Comparison of ENCODE assay signal across 15 cellular contexts in genomic region chr10:60594476-60595051, GRCh38.
DNase-seq lines count a peak whose midpoint lies in the region; ATAC-seq, FAIRE-seq and TF ChIP-seq lines count a peak whose summit lies in the region.
"Had no signal": no experiment of that assay in that cellular context is flagged by ENCODE, and none has a peak within 500 bp of the region (broad histone marks: within the 10 kb centered on the region; RNA-seq: fewer than 3 reads in every experiment).

No MANE protein-coding gene starts in this region.

- H3K23ac ChIP-seq in IMR-90 (ENCODE audit: low read depth, low read length), result no peak overlapping the region

- H2BK15ac ChIP-seq in IMR-90 (ENCODE audit: low read depth, low read length), result no peak overlapping the region

- no peak overlapping the region for H2AK9ac ChIP-seq in IMR-90 (replicated peaks; ENCODE audit: low read depth, low read length, poor library complexity)

- BruUV-seq in HepG2 (replicated peaks; lab: Mats Ljungman, UMichigan) (no TSS peak), IMR-90 (replicated peaks; lab: Mats Ljungman, UMichigan) (no TSS peak)

- ATAC-seq in HepG2, result peak; percentile 54; the same call in 2 of the 3 replicates
- no peak for ATAC-seq in right lobe of liver
- peak; percentile 44; the same call in 1 of the 2 replicates for ATAC-seq in IMR-90 (ENCODE audit: low read depth)
- no peak for ATAC-seq in upper lobe of right lung
- ATAC-seq: pancreas had no signal

- H2AFZ ChIP-seq in HepG2 (ENCODE audit: low read length) (no peak overlapping the region), IMR-90 (replicated peaks; ENCODE audit: low read length, poor library complexity) (no peak overlapping the region), smooth muscle cell (ENCODE audit: low read depth) (no peak overlapping the region)

- WGBS in HepG2 (ENCODE audit: low lambda C conversion rate), result 0% methylated on average over 1 of the region's 1 CpG
- 41% methylated on average over 1 of the region's 1 CpG for WGBS in right lobe of liver (ENCODE audit: insufficient coverage, low coverage, low lambda C conversion rate, missing lambda C conversion rate)
- no CpG with 5 or more reads among the region's 1 CpG for WGBS in IMR-90 (ENCODE audit: extremely low coverage in 2 of 2, insufficient read length in 1 of 2), 2 experiments
- no CpG with 5 or more reads among the region's 1 CpG for WGBS in endodermal cell (ENCODE audit: insufficient coverage in 1 of 2, insufficient read length in 1 of 2), 2 experiments
- WGBS in smooth muscle cell (ENCODE audit: low lambda C conversion rate), result 89% methylated on average over 1 of the region's 1 CpG

- H3K4me1 Mint-ChIP-seq in endodermal cell, result no peaks in the 10 kb centered on the region
- H3K4me1 Mint-ChIP-seq in CD4-positive, alpha-beta memory T cell, result peaks cover 0 to 19% (median 12%) of the 10 kb centered on the region in 4 donors

- H3K4me1 ChIP-seq in HepG2 (ENCODE audit: insufficient read depth, low read length), result no peaks in the 10 kb centered on the region
- no peaks in the 10 kb centered on the region for H3K4me1 ChIP-seq in right lobe of liver
- H3K4me1 ChIP-seq in IMR-90 (ENCODE audit: control insufficient read depth, insufficient read depth, low read length), result no peaks in the 10 kb centered on the region
- no peaks in the 10 kb centered on the region for H3K4me1 ChIP-seq in endodermal cell (ENCODE audit: control insufficient read depth, insufficient read depth, low read length)
- H3K4me1 ChIP-seq in smooth muscle cell (ENCODE audit: low read depth), result no peaks in the 10 kb centered on the region
- H3K4me1 ChIP-seq in CD4-positive, alpha-beta memory T cell (ENCODE audit: insufficient read depth, low read length), result no peaks in the 10 kb centered on the region
- no peaks in the 10 kb centered on the region for H3K4me1 ChIP-seq in upper lobe of right lung
- H3K4me1 ChIP-seq: pancreas had no signal

- H3K27ac ChIP-seq in HepG2 (ENCODE audit: extremely low read length, insufficient read depth, low read length) (no peak overlapping the region), right lobe of liver (no peak overlapping the region), IMR-90 (ENCODE audit: insufficient read depth, low read length) (no peak overlapping the region), endodermal cell (ENCODE audit: low read depth, low read length) (no peak overlapping the region), smooth muscle cell (ENCODE audit: low read depth) (peak overlapping the region; percentile 37), upper lobe of right lung (no peak overlapping the region)
- no peak overlapping the region for H3K27ac ChIP-seq in CD4-positive, alpha-beta memory T cell (ENCODE audit: low read depth, low read length)
- H3K27ac ChIP-seq: pancreas had no signal

- H3K4ac ChIP-seq in IMR-90 (ENCODE audit: low read depth, low read length), result no peak overlapping the region

- dilution Hi-C loops in IMR-90 (cut with HindIII; ENCODE audit: low sequenced_read_pairs, unreplicated experiment), result no loop called here

- H3K9me1 ChIP-seq in IMR-90 (ENCODE audit: insufficient read depth, low read length), result no peaks in the 10 kb centered on the region

- H2BK120ac ChIP-seq in IMR-90 (ENCODE audit: low read depth, low read length), result no peak overlapping the region

- DNase-seq in HepG2 (ENCODE audit: low spot score) (no peak), right lobe of liver (no peak), IMR-90 (peak; percentile 31), endodermal cell (peak; percentile 57), smooth muscle cell (lab: John Stamatoyannopoulos, UW; ENCODE audit: unreplicated experiment) (no peak), head of caudate nucleus (no peak), upper lobe of right lung (no peak)
- no peak for DNase-seq in CD4-positive, alpha-beta memory T cell
- DNase-seq: C1 segment of cervical spinal cord, caudate nucleus, pancreas, RPMI8226 had no signal

- H2BK20ac ChIP-seq in IMR-90 (ENCODE audit: low read depth, low read length), result no peak overlapping the region

- H4K8ac ChIP-seq in IMR-90 (ENCODE audit: low read depth in 2 of 2, low read length in 2 of 2), result no peak overlapping the region

- no peak overlapping the region for H4K91ac ChIP-seq in IMR-90 (ENCODE audit: insufficient read depth, low read depth, low read length)

- CTCF ChIA-PET in HepG2 (lab: Yijun Ruan, JAX; ENCODE audit: low intra/inter-chr PET ratio, low total read pairs) (no interaction called here), IMR-90 (lab: Yijun Ruan, JAX) (interaction anchor here (0.6 kb wide), 1 partner anchor 18 kb away, joined by 3 read pairs; no protein-coding TSS in a partner anchor)
- CTCF ChIA-PET in CD4-positive, alpha-beta memory T cell (lab: Charles Lee; ENCODE audit: partially characterized antibody), result no interaction called here

- H3K27me3 Mint-ChIP-seq in endodermal cell (ENCODE audit: insufficient read depth), result no peaks in the 10 kb centered on the region
- H3K27me3 Mint-ChIP-seq in CD4-positive, alpha-beta memory T cell, result no peaks in the 10 kb centered on the region
- H3K27me3 Mint-ChIP-seq: IgD-negative memory B cell had no signal

- H3K56ac ChIP-seq in IMR-90 (ENCODE audit: extremely low read depth, insufficient read depth, low read length), result no peak overlapping the region

- no peaks in the 10 kb centered on the region for H3K79me2 ChIP-seq in HepG2 (ENCODE audit: insufficient read depth, low read length)
- H3K79me2 ChIP-seq in smooth muscle cell (ENCODE audit: low read depth), result no peaks in the 10 kb centered on the region

- no peak overlapping the region for H4K5ac ChIP-seq in IMR-90 (ENCODE audit: low read depth, low read length)

- H3K9me3 ChIP-seq in HepG2 (ENCODE audit: low read length) (no peaks in the 10 kb centered on the region), right lobe of liver (no peaks in the 10 kb centered on the region), IMR-90 (ENCODE audit: control insufficient read depth, insufficient read depth, low read length) (no peaks in the 10 kb centered on the region), endodermal cell (ENCODE audit: control insufficient read depth, low read length) (no peaks in the 10 kb centered on the region), smooth muscle cell (replicated peaks; ENCODE audit: low read depth) (no peaks in the 10 kb centered on the region), upper lobe of right lung (no peaks in the 10 kb centered on the region)
- no peaks in the 10 kb centered on the region for H3K9me3 ChIP-seq in CD4-positive, alpha-beta memory T cell (ENCODE audit: control insufficient read depth in 1 of 2, low read length in 2 of 2)

- H2AK5ac ChIP-seq in IMR-90 (ENCODE audit: low read depth, low read length), result no peak overlapping the region

- intact Hi-C loops in HepG2 (cut with micrococcal nuclease; ENCODE audit: unreplicated experiment), result no loop called here
- intact Hi-C loops in right lobe of liver (cut with DNase I), result no loop called here
- intact Hi-C loops in IMR-90 (cut with micrococcal nuclease), result no loop called here
- intact Hi-C loops in CD4-positive, alpha-beta memory T cell (cut with micrococcal nuclease), result no loop called here
- intact Hi-C loops in head of caudate nucleus (cut with DNase I), result no loop called here
- intact Hi-C loops in upper lobe of right lung (cut with DNase I), result no loop called here

- H3K4me2 ChIP-seq in HepG2 (ENCODE audit: low read depth, low read length) (no peak overlapping the region), IMR-90 (ENCODE audit: low read depth, low read length) (no peak overlapping the region), smooth muscle cell (peak overlapping the region; percentile 19)

- POLR2A ChIA-PET in HepG2 (lab: Yijun Ruan, JAX) (no interaction called here), IMR-90 (lab: Charles Lee; ENCODE audit: unreplicated experiment) (no interaction called here)
- POLR2A ChIA-PET in CD4-positive, alpha-beta memory T cell (lab: Charles Lee; ENCODE audit: partially characterized antibody), result no interaction called here

- no peaks in the 10 kb centered on the region for H3F3A ChIP-seq in smooth muscle cell (ENCODE audit: low read depth)

- no peak for TF ChIP-seq POLR2A in HepG2 (IDR thresholded peaks at IDR 0.05; ENCODE audit: insufficient read depth in 1 of 2, low read depth in 2 of 2, low read length in 2 of 2)
- TF ChIP-seq POLR2A in right lobe of liver (IDR thresholded peaks at IDR 0.05), result no peak
- TF ChIP-seq POLR2A in IMR-90 (IDR thresholded peaks at IDR 0.05; ENCODE audit: low read depth, low read length), result no peak

- H4K20me1 ChIP-seq in HepG2 (ENCODE audit: insufficient read depth, low read length), result no peaks in the 10 kb centered on the region
- no peaks in the 10 kb centered on the region for H4K20me1 ChIP-seq in IMR-90 (ENCODE audit: insufficient read depth, low read length)
- H4K20me1 ChIP-seq in smooth muscle cell (ENCODE audit: low read depth), result no peaks in the 10 kb centered on the region

- no peak overlapping the region for H3K9ac ChIP-seq in HepG2 (ENCODE audit: insufficient read depth, low read depth, low read length)
- no peak overlapping the region for H3K9ac ChIP-seq in IMR-90 (ENCODE audit: low read depth, low read length)
- no peak overlapping the region for H3K9ac ChIP-seq in endodermal cell (ENCODE audit: extremely low read depth, low read length, poor library complexity, severe bottlenecking)
- no peak overlapping the region for H3K9ac ChIP-seq in smooth muscle cell (ENCODE audit: low read depth)

- no peak overlapping the region for H3K4me3 ChIP-seq in HepG2 (replicated peaks in 1 of 3; ENCODE audit: insufficient read depth in 1 of 3, low read depth in 2 of 3, low read length in 3 of 3)
- H3K4me3 ChIP-seq in right lobe of liver, result no peak overlapping the region
- no peak overlapping the region for H3K4me3 ChIP-seq in IMR-90 (ENCODE audit: insufficient read depth, low read depth, low read length)
- no peak overlapping the region for H3K4me3 ChIP-seq in endodermal cell (ENCODE audit: low read length)
- no peak overlapping the region for H3K4me3 ChIP-seq in smooth muscle cell
- H3K4me3 ChIP-seq in CD4-positive, alpha-beta memory T cell (ENCODE audit: low read length in 2 of 2), result no peak overlapping the region
- no peak overlapping the region for H3K4me3 ChIP-seq in upper lobe of right lung
- H3K4me3 ChIP-seq: lung, pancreas had no signal

- H3K36me3 Mint-ChIP-seq in endodermal cell (ENCODE audit: low read depth), result no peaks in the 10 kb centered on the region
- H3K36me3 Mint-ChIP-seq in CD4-positive, alpha-beta memory T cell, result peaks cover 13 to 34% of the 10 kb centered on the region in 2 donors

- no peak overlapping the region for H3K27ac Mint-ChIP-seq in endodermal cell
- H3K27ac Mint-ChIP-seq in CD4-positive, alpha-beta memory T cell, result no peak overlapping the region

- H3K18ac ChIP-seq in IMR-90 (ENCODE audit: low read depth, low read length), result no peak overlapping the region

- no peak overlapping the region for H3K14ac ChIP-seq in IMR-90 (replicated peaks; ENCODE audit: low read depth, low read length)

- in situ Hi-C loops in HepG2 (cut with HindIII; ENCODE audit: extremely low pct_ligation_motif_present, low pct_unique_long_range_greater_than_20kb), result no loop called here
- in situ Hi-C loops in IMR-90 (cut with MboI; ENCODE audit: low sequenced_read_pairs), result no loop called here

- H2BK5ac ChIP-seq in IMR-90 (ENCODE audit: low read depth, low read length, poor library complexity, severe bottlenecking), result no peak overlapping the region

- TF ChIP-seq EP300 in HepG2 (IDR thresholded peaks at IDR 0.05; ENCODE audit: low read depth in 2 of 2, low read length in 2 of 2), result no peak
- TF ChIP-seq EP300 in HepG2 (CRISPR knock-in tag; IDR thresholded peaks at IDR 0.05; ENCODE audit: borderline replicate concordance), result no peak

- TF ChIP-seq RAD21 in HepG2 (CRISPR knock-in tag; IDR thresholded peaks at IDR 0.05) (no peak), IMR-90 (IDR thresholded peaks at IDR 0.05; ENCODE audit: low read length) (no peak)

- no peaks in the 10 kb centered on the region for H3K27me3 ChIP-seq in HepG2 (ENCODE audit: control insufficient read depth in 1 of 2, insufficient read depth in 2 of 2, low read length in 2 of 2)
- no peaks in the 10 kb centered on the region for H3K27me3 ChIP-seq in right lobe of liver
- no peaks in the 10 kb centered on the region; the same call in 1 of the 2 replicates for H3K27me3 ChIP-seq in IMR-90 (ENCODE audit: control insufficient read depth, insufficient read depth, low read length)
- H3K27me3 ChIP-seq in endodermal cell (ENCODE audit: control insufficient read depth, insufficient read depth, low read length, poor library complexity, severe bottlenecking), result no peaks in the 10 kb centered on the region
- no peaks in the 10 kb centered on the region for H3K27me3 ChIP-seq in smooth muscle cell (ENCODE audit: low read depth)
- H3K27me3 ChIP-seq in CD4-positive, alpha-beta memory T cell (ENCODE audit: insufficient read depth, low read length), result no peaks in the 10 kb centered on the region
- H3K27me3 ChIP-seq in upper lobe of right lung, result no peaks in the 10 kb centered on the region
- H3K27me3 ChIP-seq: pancreas had no signal

- H3K79me1 ChIP-seq in IMR-90 (ENCODE audit: low read depth in 1 of 2, low read length in 2 of 2), result no peaks in the 10 kb centered on the region

- H3K36me3 ChIP-seq in HepG2 (replicated peaks in 1 of 2; ENCODE audit: control insufficient read depth in 1 of 2, insufficient read depth in 2 of 2, low read length in 2 of 2) (no peaks in the 10 kb centered on the region), right lobe of liver (no peaks in the 10 kb centered on the region), IMR-90 (ENCODE audit: control insufficient read depth, insufficient read depth, low read length) (no peaks in the 10 kb centered on the region), endodermal cell (ENCODE audit: control insufficient read depth, insufficient read depth, low read length) (no peaks in the 10 kb centered on the region), smooth muscle cell (ENCODE audit: low read depth) (no peaks in the 10 kb centered on the region), upper lobe of right lung (no peaks in the 10 kb centered on the region)
- no peaks in the 10 kb centered on the region for H3K36me3 ChIP-seq in CD4-positive, alpha-beta memory T cell (ENCODE audit: insufficient read depth, low read length)
- H3K36me3 ChIP-seq: pancreas had no signal

- TF ChIP-seq CTCF in HepG2 (CRISPR knock-in tag; IDR thresholded peaks at IDR 0.05), result no peak
- no peak for TF ChIP-seq CTCF in right lobe of liver (IDR thresholded peaks at IDR 0.05)
- TF ChIP-seq CTCF in IMR-90 (conservative IDR thresholded peaks at IDR 0.05; ENCODE audit: low read depth, low read length), result no peak
- TF ChIP-seq CTCF in endodermal cell (conservative IDR thresholded peaks at IDR 0.05), result peak; percentile 65
- no peak for TF ChIP-seq CTCF in smooth muscle cell (IDR thresholded peaks at IDR 0.05; ENCODE audit: borderline replicate concordance, insufficient read depth, poor library complexity, severe bottlenecking)
- no peak for TF ChIP-seq CTCF in upper lobe of right lung (IDR thresholded peaks at IDR 0.05)

- no peak for FAIRE-seq in HepG2 (lab: Jason Lieb, UNC)
- FAIRE-seq: pancreas, TTC549 had no signal

- H3K9me3 Mint-ChIP-seq in endodermal cell, result no peaks in the 10 kb centered on the region
- no peaks in the 10 kb centered on the region for H3K9me3 Mint-ChIP-seq in CD4-positive, alpha-beta memory T cell

- no peak overlapping the region for H3K4me3 Mint-ChIP-seq in endodermal cell
- no peak overlapping the region for H3K4me3 Mint-ChIP-seq in CD4-positive, alpha-beta memory T cell
- H3K4me3 Mint-ChIP-seq: IgD-negative memory B cell had no signal

Comparison
In these comparisons a context has a peak if more than half of its experiments do, and no peak if none do; other contexts are left out.
1. ATAC-seq: peak in HepG2 (single experiment) and IMR-90 (single experiment); none in right lobe of liver (0 of 4) and upper lobe of right lung (single experiment).
2. DNase-seq: peak in IMR-90 (single experiment) and endodermal cell (single experiment); none in HepG2 (single experiment), right lobe of liver (0 of 3), smooth muscle cell (single experiment), CD4-positive, alpha-beta memory T cell (0 of 5), head of caudate nucleus (0 of 42) and upper lobe of right lung (single experiment).